ENCODE assay signal across 34 cellular contexts in the genomic region with DNA sequence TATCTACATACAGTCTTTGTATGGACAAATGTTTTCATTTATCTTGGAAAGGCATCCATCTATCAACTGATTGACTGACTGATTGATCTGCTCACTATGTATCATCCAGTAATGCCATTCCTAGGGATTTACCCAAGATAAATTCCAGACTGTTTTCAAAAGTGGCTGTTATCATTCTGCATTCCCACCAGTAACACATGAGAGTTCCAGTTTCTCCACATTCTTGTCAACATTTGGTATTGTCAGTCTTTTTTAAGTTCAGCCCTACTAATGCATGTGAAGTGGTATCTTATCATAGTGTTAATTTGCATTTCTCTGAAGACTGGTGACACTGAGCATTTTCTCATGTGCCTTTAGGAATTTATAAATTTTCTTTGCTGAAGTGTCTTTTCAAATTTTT.
"Had no signal": no experiment of that assay in that cellular context is flagged by ENCODE, and none has a peak within 500 bp of the region (broad histone marks: within the 10 kb centered on the region; RNA-seq: fewer than 3 reads in every experiment).

No MANE protein-coding gene starts in this region.

- FAIRE-seq: astrocyte, bronchial epithelial cell had no signal

- DNase-seq: activated effector memory CD4-positive, alpha-beta T cell treated with anti-CD3 and anti-CD28 coated beads, Interleukin-2, amount 50 U/mL, for 16 hours; activated effector memory CD4-positive, alpha-beta T cell treated with Interleukin-2 at 50 U/mL for 16 hours; activated gamma-delta T cell; activated gamma-delta T cell treated with Interleukin-2 at 50 U/mL for 16 hours; activated naive CD4-positive, alpha-beta T cell; activated naive CD4-positive, alpha-beta T cell treated with anti-CD3 and anti-CD28 coated beads for 36 hours; activated naive CD4-positive, alpha-beta T cell treated with anti-CD3 and anti-CD28 coated beads, Interleukin-2, amount 10 ng/mL, durations not matched to agents 7 days and 5 days; activated naive CD4-positive, alpha-beta T cell treated with anti-CD3 and anti-CD28 coated beads, Interleukin-2, amount 50 U/mL, for 16 hours; activated naive CD4-positive, alpha-beta T cell treated with Interleukin-2 at 50 U/mL for 16 hours; activated naive CD8-positive, alpha-beta T cell treated with anti-CD3 and anti-CD28 coated beads for 36 hours; activated naive CD8-positive, alpha-beta T cell treated with anti-CD3 and anti-CD28 coated beads, Interleukin-2, amount 10 ng/mL, durations not matched to agents 7 days and 5 days; activated naive CD8-positive, alpha-beta T cell treated with anti-CD3 and anti-CD28 coated beads, Interleukin-2, amount 50 U/mL, for 24 hours; activated T-cell treated with anti-CD3 and anti-CD28 coated beads, Interleukin-2, amount 50 U/mL, for 1 hour; activated T-cell treated with anti-CD3 and anti-CD28 coated beads, Interleukin-2, amount 50 U/mL, for 24 hours; activated T-cell treated with anti-CD3 and anti-CD28 coated beads, Interleukin-2, amount 50 U/mL, for 4 hours; activated T-cell treated with anti-CD3 and anti-CD28 coated beads, Interleukin-2, amount 50 U/mL, for 48 hours; activated T-cell treated with anti-CD3 and anti-CD28 coated beads, Interleukin-2, amount 50 U/mL, for 72 hours; adrenal gland; amniotic stem cell; amygdala; anterior cingulate cortex; aorta; body of pancreas; brain microvascular endothelial cell; caudate nucleus; central memory CD4-positive, alpha-beta T cell; cerebellar nuclear complex had no signal

- H3K36me3 ChIP-seq: adrenal gland, ascending aorta, brain microvascular endothelial cell, breast epithelium, cardiac muscle cell had no signal

- H3K9me3 ChIP-seq: adrenal gland, body of pancreas had no signal

- H3K27me3 ChIP-seq: adrenal gland, ascending aorta, body of pancreas, brain microvascular endothelial cell, breast epithelium, cardiac muscle cell had no signal

- ATAC-seq: activated naive CD4-positive, alpha-beta T cell treated with anti-CD3 and anti-CD28 coated beads, Interleukin-2, amount 50 U/mL, for 72 hours; activated naive CD8-positive, alpha-beta T cell treated with anti-CD3 and anti-CD28 coated beads, Interleukin-2, amount 50 U/mL, for 24 hours; activated T-cell treated with anti-CD3 and anti-CD28 coated beads, Interleukin-2, amount 50 U/mL, for 4 hours; activated T-cell treated with anti-CD3 and anti-CD28 coated beads, Interleukin-2, amount 50 U/mL, for 72 hours; activated T-helper 17 cell treated with anti-CD3 and anti-CD28 coated beads, Interleukin-2, amount 50 U/mL, for 72 hours; body of pancreas had no signal

- H3K4me1 ChIP-seq: adrenal gland, ascending aorta, body of pancreas, breast epithelium had no signal

- H3K27ac ChIP-seq: adrenal gland, ascending aorta, body of pancreas, brain microvascular endothelial cell, breast epithelium, cardiac muscle cell had no signal

- H3K4me3 ChIP-seq: adrenal gland, ascending aorta, body of pancreas, breast epithelium, cardiac muscle cell had no signal
